8 cellular contexts compared by ENCODE assay signal in genomic region chr11:85682330-85683305, GRCh38. TPM values are rescaled to one million over a fixed set of nuclear protein-coding genes. Genes with fewer than 3 reads are reported as not detected.
DNase-seq lines count a peak whose midpoint lies in the region; TF ChIP-seq lines count a peak whose summit lies in the region.

No MANE protein-coding gene starts in this region.

- no peak overlapping the region for H4K8ac ChIP-seq in trophoblast cell (ENCODE audit: low read depth, low read length)

- peak overlapping the region; percentile 42 for H3K14ac ChIP-seq in trophoblast cell (ENCODE audit: low read length)

- no peak overlapping the region for H3K4ac ChIP-seq in trophoblast cell (ENCODE audit: low read depth, low read length)

- H4K20me1 ChIP-seq in GM23248 (ENCODE audit: insufficient read depth), result no peaks in the 10 kb centered on the region

- no peak overlapping the region for H3K27ac ChIP-seq in GM23248
- H3K27ac ChIP-seq in trophoblast cell (ENCODE audit: low read depth, low read length), result no peak overlapping the region
- H3K27ac ChIP-seq in thyroid gland, result peak overlapping the region in 1 of 3 donors; percentile 29

- no peaks in the 10 kb centered on the region for H3K9me2 ChIP-seq in GM23248 (ENCODE audit: insufficient read depth)

- H4K91ac ChIP-seq in trophoblast cell (ENCODE audit: low read depth, low read length), result no peak overlapping the region

- H3K18ac ChIP-seq in trophoblast cell (ENCODE audit: low read length), result no peak overlapping the region

- WGBS in GM23248 (ENCODE audit: low coverage in 1 of 2, low lambda C conversion rate in 2 of 2, missing lambda C conversion rate in 2 of 2), 2 experiments, result 6 to 9% methylated on average over 39 to 43 of the region's 43 CpGs
- no CpG with 5 or more reads among the region's 43 CpGs for WGBS in trophoblast cell (ENCODE audit: extremely low coverage, insufficient coverage, insufficient read length)
- 21 to 24% methylated on average over 27 to 42 of the region's 43 CpGs for WGBS in thyroid gland, 2 donors

- in situ Hi-C loops in GM23248 (cut with MboI), result loop anchor here (10.0 to 25.0 kb wide), 2 partner anchors 142 to 280 kb away; no protein-coding TSS in a partner anchor

- H2BK120ac ChIP-seq in trophoblast cell (ENCODE audit: insufficient read depth, low read length, poor library complexity), result no peak overlapping the region

- H3K27me3 ChIP-seq in GM23248 (replicated peaks; ENCODE audit: insufficient read depth) (no peaks in the 10 kb centered on the region), trophoblast cell (ENCODE audit: insufficient read depth, low read length) (no peaks in the 10 kb centered on the region), thyroid gland (no peaks in the 10 kb centered on the region)

- H3K4me1 ChIP-seq in GM23248 (ENCODE audit: insufficient read depth) (peaks cover 24% of the 10 kb centered on the region), trophoblast cell (ENCODE audit: control insufficient read depth in 1 of 2, insufficient read depth in 2 of 2, low read length in 2 of 2) (peaks cover 0 to 5% of the 10 kb centered on the region in 2 experiments), thyroid gland (peaks cover 4 to 5% of the 10 kb centered on the region in 2 donors)

- H2BK5ac ChIP-seq in trophoblast cell (ENCODE audit: low read depth, low read length, poor library complexity), result no peak overlapping the region

- no peak for TF ChIP-seq CTCF in thyroid gland (IDR thresholded peaks at IDR 0.05)

- H3K9ac ChIP-seq in GM23248 (peak overlapping the region; percentile 89), trophoblast cell (ENCODE audit: low read length) (no peak overlapping the region)

- H2AFZ ChIP-seq in GM23248, result peak overlapping the region; percentile 96
- H2AFZ ChIP-seq in trophoblast cell (ENCODE audit: insufficient read depth, low read length, poor library complexity), result no peak overlapping the region

- peak; percentile 74 for DNase-seq in DMS53 treated with DMSO at 0.1 percent for 48 hours (lab: John Stamatoyannopoulos, UW; ENCODE audit: unreplicated experiment)
- peak; percentile 85 for DNase-seq in GM23248
- peak; percentile 84 for DNase-seq in NCI-H2171 treated with DMSO at 0.1 percent for 48 hours (lab: John Stamatoyannopoulos, UW)
- peak; percentile 60 for DNase-seq in activated T-cell treated with anti-CD3 and anti-CD28 coated beads for 24 hours (ENCODE audit: low read depth)
- peak; percentile 41 for DNase-seq in fibroblast of gingiva (ENCODE audit: low read depth)
- peak; percentile 1 to 59 for DNase-seq in trophoblast cell
- DNase-seq in thyroid gland, result peak; percentile 75 to 77
- no peak for DNase-seq in SIG-M5 (lab: John Stamatoyannopoulos, UW)

- TF ChIP-seq POLR2A in thyroid gland (IDR thresholded peaks at IDR 0.05), result peak in 1 of 2 donors; percentile 43

- intact Hi-C loops in thyroid gland (cut with DNase I), result no loop called here

- peak overlapping the region; percentile 58 for H2AK5ac ChIP-seq in trophoblast cell (ENCODE audit: low read length)

- peak overlapping the region; percentile 26 for H4K12ac ChIP-seq in trophoblast cell (ENCODE audit: low read depth, low read length)

- no peak overlapping the region for H3K23ac ChIP-seq in trophoblast cell (ENCODE audit: low read length)

- no peaks in the 10 kb centered on the region for H3K79me1 ChIP-seq in trophoblast cell (ENCODE audit: low read length)

- H3K4me3 ChIP-seq in GM23248 (peak overlapping the region; percentile 78), trophoblast cell (ENCODE audit: low read depth, low read length) (no peak overlapping the region), thyroid gland (replicated peaks in 1 of 3) (peak overlapping the region; percentile 38 to 79 (median 45))

- peaks cover 6% of the 10 kb centered on the region for H3K79me2 ChIP-seq in GM23248 (ENCODE audit: insufficient read depth)
- peaks cover 2% of the 10 kb centered on the region for H3K79me2 ChIP-seq in trophoblast cell (ENCODE audit: control insufficient read depth, insufficient read depth, low read length, poor library complexity)

- no peak overlapping the region for H2BK12ac ChIP-seq in trophoblast cell (ENCODE audit: low read length)

- H3K36me3 ChIP-seq in GM23248 (ENCODE audit: low read depth) (no peaks in the 10 kb centered on the region), trophoblast cell (ENCODE audit: control insufficient read depth in 1 of 2, insufficient read depth in 2 of 2, low read length in 2 of 2) (no peaks in the 10 kb centered on the region), thyroid gland (no peaks in the 10 kb centered on the region)

- H3K9me3 ChIP-seq in GM23248 (ENCODE audit: low read depth), result no peaks in the 10 kb centered on the region
- H3K9me3 ChIP-seq in trophoblast cell (ENCODE audit: insufficient read depth, low read depth, low read length), result peaks cover 2% of the 10 kb centered on the region
- no peaks in the 10 kb centered on the region for H3K9me3 ChIP-seq in thyroid gland

- H3K4me2 ChIP-seq in GM23248 (ENCODE audit: unreplicated experiment), result peak overlapping the region; percentile 91
- no peak overlapping the region for H3K4me2 ChIP-seq in trophoblast cell (ENCODE audit: low read length)

- peaks cover 31% of the 10 kb centered on the region for H3F3A ChIP-seq in GM23248 (ENCODE audit: insufficient read depth)

RNA-seq across cellular contexts. Expression of gene CCDC89, which starts 3.4 kb away (rescaled TPM):
- 2.8 and 4.4 TPM in 2 replicates for total RNA-seq in GM23248 (2014; rRNA removed; shearing (Covaris generic))
- 3.7 and 4.6 TPM in 2 replicates for polyA plus RNA-seq in GM23248 (2016; fragmentation: Nextera tagmentation; extraction: Ambion mirVana)
- polyA plus RNA-seq in trophoblast cell (2013), result 0.04 and 0.06 TPM in 2 replicates
- total RNA-seq in thyroid gland, result 1 to 10 TPM in 1 of 4 donors, under 1 TPM in 2, not detected in 1; 0.33 to 2.2 (median 0.40) TPM

RNA-seq across cellular contexts. Expression of gene CREBZF, which starts 17.7 kb away (rescaled TPM):
- total RNA-seq in GM23248 (2014; rRNA removed; shearing (Covaris generic)), result 27.6 and 43.8 TPM in 2 replicates
- polyA plus RNA-seq in GM23248 (2016; fragmentation: Nextera tagmentation; extraction: Ambion mirVana), result 10.8 and 15.0 TPM in 2 replicates
- 21.7 and 22.7 TPM in 2 replicates for polyA plus RNA-seq in trophoblast cell (2013)
- total RNA-seq in thyroid gland, result 100 to 1,000 TPM in 2 of 4 donors, 10 to 100 TPM in 2; 72.9 to 125 (median 106) TPM

RNA-seq across cellular contexts. Expression of gene TMEM126A, which starts 34.9 kb away (rescaled TPM):
- 21.5 and 22.9 TPM in 2 replicates for total RNA-seq in GM23248 (2014; rRNA removed; shearing (Covaris generic))
- 64.0 and 69.8 TPM in 2 replicates for polyA plus RNA-seq in GM23248 (2016; fragmentation: Nextera tagmentation; extraction: Ambion mirVana)
- polyA plus RNA-seq in trophoblast cell (2013), result 36.1 and 38.3 TPM in 2 replicates
- 10 to 100 TPM; 24.1 to 31.7 (median 27.1) TPM for total RNA-seq in thyroid gland

RNA-seq across cellular contexts. Expression of gene TMEM126B, which starts 54.2 kb away (rescaled TPM):
- 52.2 and 60.1 TPM in 2 replicates for total RNA-seq in GM23248 (2014; rRNA removed; shearing (Covaris generic))
- polyA plus RNA-seq in GM23248 (2016; fragmentation: Nextera tagmentation; extraction: Ambion mirVana), result 53.6 and 54.9 TPM in 2 replicates
- 29.4 and 31.2 TPM in 2 replicates for polyA plus RNA-seq in trophoblast cell (2013)
- total RNA-seq in thyroid gland, result 10 to 100 TPM; 45.6 to 65.7 (median 62.0) TPM

RNA-seq across cellular contexts. Expression of gene DLG2, which starts 55.5 kb away (rescaled TPM):
- total RNA-seq in GM23248 (2014; rRNA removed; shearing (Covaris generic)), result 1.7 and 9.0 TPM in 2 replicates
- polyA plus RNA-seq in GM23248 (2016; fragmentation: Nextera tagmentation; extraction: Ambion mirVana), result 1.1 and 1.2 TPM in 2 replicates
- polyA plus RNA-seq in trophoblast cell (2013), result 1.2 and 1.4 TPM in 2 replicates
- total RNA-seq in thyroid gland, result 10 to 100 TPM; 29.4 to 79.4 (median 42.4) TPM
